ENCODE assay signal across 8 cellular contexts in genomic region chr15:100350434-100351226, GRCh38. TPM values are rescaled to one million over a fixed set of nuclear protein-coding genes. Genes with fewer than 3 reads are reported as not detected.
A peak's percentile ranks its signal among the peaks of the same experiment; 100 is the strongest.
DNase-seq lines count a peak whose midpoint lies in the region; ATAC-seq and TF ChIP-seq lines count a peak whose summit lies in the region.

No MANE protein-coding gene starts in this region.

- no peak overlapping the region for H3K27ac Mint-ChIP-seq in activated B cell treated with CpG ODN at 0.5 μM for 24 hours

- peak in 1 of 2 donors; percentile 7 for ATAC-seq in activated T-cell treated with anti-CD3 and anti-CD28 coated beads, Interleukin-2, amount 50 U/mL, for 4 hours
- no peak for ATAC-seq in activated B cell treated with CpG ODN at 0.5 μM for 24 hours (ENCODE audit: low read depth)
- no peak for ATAC-seq in HG02884 (IDR thresholded peaks at IDR 0.05; ENCODE audit: unreplicated experiment)
- ATAC-seq in HG03469 (IDR thresholded peaks at IDR 0.05; ENCODE audit: unreplicated experiment) = no peak

- H3K4me3 ChIP-seq in right atrium auricular region = peak overlapping the region; percentile 65 to 80
- peak overlapping the region in 6 of 8 donors; percentile 51 to 82 (median 66) for H3K4me3 ChIP-seq in spleen

- peaks cover 2% of the 10 kb centered on the region for H3K4me1 Mint-ChIP-seq in activated T-cell treated with anti-CD3 and anti-CD28 coated beads, Interleukin-2, amount 50 U/mL, for 4 hours (ENCODE audit: low read depth)
- peaks cover 10% of the 10 kb centered on the region for H3K4me1 Mint-ChIP-seq in activated B cell treated with CpG ODN at 0.5 μM for 24 hours

- H3K27me3 Mint-ChIP-seq in activated T-cell treated with anti-CD3 and anti-CD28 coated beads, Interleukin-2, amount 50 U/mL, for 4 hours (ENCODE audit: low read depth) = peaks cover 23% of the 10 kb centered on the region
- H3K27me3 Mint-ChIP-seq in activated B cell treated with CpG ODN at 0.5 μM for 24 hours = peaks cover 15% of the 10 kb centered on the region

- TF ChIP-seq CTCF in activated B cell treated with CpG ODN at 0.5 μM for 24 hours (IDR thresholded peaks at IDR 0.05) (no peak), right atrium auricular region (IDR thresholded peaks at IDR 0.05) (no peak), spleen (IDR thresholded peaks at IDR 0.05 in 8 of 11, conservative IDR thresholded peaks at IDR 0.05 in 3 of 11) (peak in 1 of 11 experiments; percentile 5)

- H3K4me1 ChIP-seq in right atrium auricular region = peaks cover 0 to 15% of the 10 kb centered on the region in 2 donors
- H3K4me1 ChIP-seq in spleen = peaks cover 0 to 16% (median 13%) of the 10 kb centered on the region in 6 donors

- POLR2A ChIA-PET in activated B cell treated with CpG ODN at 0.5 μM for 24 hours (lab: Charles Lee) = interaction anchor here (1.8 kb wide), 1 partner anchor 252 kb away, joined by 7 read pairs; the partner anchor contains the start of genes ASB7 and LINS1

- H3K27ac ChIP-seq in right atrium auricular region = peak overlapping the region; percentile 95 to 98
- H3K27ac ChIP-seq in spleen = peak overlapping the region in 7 of 8 donors; percentile 85 to 97 (median 93)

- intact Hi-C loops in activated B cell treated with CpG ODN at 0.5 μM for 24 hours (cut with micrococcal nuclease) (loop anchor here (1.0 kb wide), 3 partner anchors 8 to 252 kb away; partner anchors contain the start of genes ASB7 and LINS1), spleen (cut with DNase I; ENCODE audit: low total_unique reads) (loop anchor here (2.0 kb wide), 1 partner anchor 220 kb away; no protein-coding TSS in a partner anchor)

- H3K9me3 ChIP-seq in right atrium auricular region = no peaks in the 10 kb centered on the region
- H3K9me3 ChIP-seq in spleen = no peaks in the 10 kb centered on the region

- no peaks in the 10 kb centered on the region for H3K27me3 ChIP-seq in right atrium auricular region
- peaks cover 0 to 27% (median 0%) of the 10 kb centered on the region in 7 donors for H3K27me3 ChIP-seq in spleen (replicated peaks in 1 of 7)

- peak overlapping the region; percentile 88 for H3K4me3 Mint-ChIP-seq in activated T-cell treated with anti-CD3 and anti-CD28 coated beads, Interleukin-2, amount 50 U/mL, for 4 hours
- peak overlapping the region; percentile 90 for H3K4me3 Mint-ChIP-seq in activated B cell treated with CpG ODN at 0.5 μM for 24 hours

- no peaks in the 10 kb centered on the region for H3K36me3 Mint-ChIP-seq in activated T-cell treated with anti-CD3 and anti-CD28 coated beads, Interleukin-2, amount 50 U/mL, for 4 hours (ENCODE audit: insufficient read depth)
- H3K36me3 Mint-ChIP-seq in activated B cell treated with CpG ODN at 0.5 μM for 24 hours (ENCODE audit: low read depth) = no peaks in the 10 kb centered on the region

- H3K36me3 ChIP-seq in right atrium auricular region (no peaks in the 10 kb centered on the region), spleen (no peaks in the 10 kb centered on the region)

- DNase-seq in activated T-cell treated with anti-CD3 and anti-CD28 coated beads, Interleukin-2, amount 50 U/mL, for 4 hours = no peak
- no peak for DNase-seq in activated T-cell treated with anti-CD3 and anti-CD28 coated beads, Interleukin-2, amount 50 U/mL, for 48 hours
- DNase-seq in activated B cell treated with CpG ODN at 0.5 μM for 24 hours (no peak), right atrium auricular region (ENCODE audit: low spot score) (peak; percentile 73), spleen (no peak), NCI-H187 treated with DMSO at 0.1 percent for 48 hours (lab: John Stamatoyannopoulos, UW) (no peak)

- WGBS in spleen, 5 donors = 48 to 66% (median 59%) methylated on average over 19 of the region's 19 CpGs

- CTCF ChIA-PET in activated B cell treated with CpG ODN at 0.5 μM for 24 hours (lab: Charles Lee) = interaction anchor here (0.8 to 5.5 kb wide), 10 partner anchors 9 to 422 kb away, joined by 3 to 80 read pairs (median 4); partner anchors contain the start of genes ADAMTS17, ASB7 and LINS1

- no peak for TF ChIP-seq POLR2A in spleen (IDR thresholded peaks at IDR 0.05)

- no peaks in the 10 kb centered on the region for H3K9me3 Mint-ChIP-seq in activated T-cell treated with anti-CD3 and anti-CD28 coated beads, Interleukin-2, amount 50 U/mL, for 4 hours
- no peaks in the 10 kb centered on the region for H3K9me3 Mint-ChIP-seq in activated B cell treated with CpG ODN at 0.5 μM for 24 hours

RNA-seq across cellular contexts. Expression of gene ADAMTS17, which starts 8.9 kb away (rescaled TPM):
- total RNA-seq in activated T-cell treated with anti-CD3 and anti-CD28 coated beads, Interleukin-2, amount 50 U/mL, for 4 hours = 1 to 10 TPM; 2.6 to 3.9 (median 3.2) TPM
- total RNA-seq in activated B cell treated with CpG ODN at 0.5 μM for 24 hours = 1.6 TPM in 1 of 2 replicates, not detected in the other
- 1 to 10 TPM; 3.6 to 4.4 TPM for total RNA-seq in right atrium auricular region
- total RNA-seq in spleen = 10 to 100 TPM in 2 of 7 donors, 1 to 10 TPM in 5; 5.2 to 13.2 (median 8.5) TPM
- under 1 TPM; 0.21 to 0.72 (median 0.51) TPM for polyA plus RNA-seq in spleen
